Comparison of ENCODE assay signal across 25 cellular contexts in genomic region chr19:15829786-15830185, GRCh38. TPM values are rescaled to one million over a fixed set of nuclear protein-coding genes. Genes with fewer than 3 reads are reported as not detected.
A peak's percentile ranks its signal among the peaks of the same experiment; 100 is the strongest.
DNase-seq lines count a peak whose midpoint lies in the region; ATAC-seq, FAIRE-seq and TF ChIP-seq lines count a peak whose summit lies in the region.
"Had no signal": no experiment of that assay in that cellular context is flagged by ENCODE, and none has a peak within 500 bp of the region (broad histone marks: within the 10 kb centered on the region; RNA-seq: fewer than 3 reads in every experiment).

No MANE protein-coding gene starts in this region.

- no peak for FAIRE-seq in keratinocyte (lab: Jason Lieb, UNC)
- FAIRE-seq: A549, GM12891, GM18507 had no signal

- no peak for DNase-seq in CD8-positive, alpha-beta memory T cell
- DNase-seq in HCT116 (ENCODE audit: low read depth, low spot score) (no peak), keratinocyte (ENCODE audit: low read depth, low spot score) (no peak), mesendoderm (no peak)
- no peak for DNase-seq in stimulated activated effector memory CD8-positive, alpha-beta T cell treated with anti-CD3 and anti-CD28 coated beads, Interleukin-12 subunit alpha, Interleukin-12 subunit beta, amount 100 ng/mL, for 72 hours (ENCODE audit: low spot score in 2 of 2)
- no peak for DNase-seq in stimulated activated CD4-positive, alpha-beta T cell treated with anti-CD3 and anti-CD28 coated beads, Interleukin-4, amount 100 ng/mL, for 24 hours
- DNase-seq: 8988T; ACHN; C1 segment of cervical spinal cord; CD4-positive, alpha-beta memory T cell; DMS53; DMS79 treated with DMSO at 0.1 percent for 48 hours; GF-D8; H9; HFFc6 had no signal

- H3K9me3 Mint-ChIP-seq in CD8-positive, alpha-beta memory T cell, result no peaks in the 10 kb centered on the region
- no peaks in the 10 kb centered on the region for H3K9me3 Mint-ChIP-seq in activated T-helper 17 cell treated with anti-CD3 and anti-CD28 coated beads, Interleukin-2, amount 50 U/mL, for 72 hours
- no peaks in the 10 kb centered on the region for H3K9me3 Mint-ChIP-seq in stimulated activated effector memory CD8-positive, alpha-beta T cell treated with anti-CD3 and anti-CD28 coated beads, Interleukin-12 subunit alpha, Interleukin-12 subunit beta, amount 100 ng/mL, for 72 hours
- H3K9me3 Mint-ChIP-seq: CD4-positive, alpha-beta memory T cell; GM23338 had no signal

- H3K9me2 ChIP-seq in HCT116 (ENCODE audit: insufficient read depth), result no peaks in the 10 kb centered on the region

- H3K36me3 Mint-ChIP-seq in CD8-positive, alpha-beta memory T cell, result no peaks in the 10 kb centered on the region
- H3K36me3 Mint-ChIP-seq in activated T-helper 17 cell treated with anti-CD3 and anti-CD28 coated beads, Interleukin-2, amount 50 U/mL, for 72 hours (ENCODE audit: low read depth), result no peaks in the 10 kb centered on the region
- no peaks in the 10 kb centered on the region for H3K36me3 Mint-ChIP-seq in stimulated activated effector memory CD8-positive, alpha-beta T cell treated with anti-CD3 and anti-CD28 coated beads, Interleukin-12 subunit alpha, Interleukin-12 subunit beta, amount 100 ng/mL, for 72 hours
- H3K36me3 Mint-ChIP-seq: CD4-positive, alpha-beta memory T cell had no signal

- H3K79me1 ChIP-seq in mesendoderm (ENCODE audit: low read length), result no peaks in the 10 kb centered on the region

- no peak overlapping the region for H3K4me3 Mint-ChIP-seq in CD8-positive, alpha-beta memory T cell
- H3K4me3 Mint-ChIP-seq in activated T-helper 17 cell treated with anti-CD3 and anti-CD28 coated beads, Interleukin-2, amount 50 U/mL, for 72 hours, result no peak overlapping the region
- H3K4me3 Mint-ChIP-seq in stimulated activated effector memory CD8-positive, alpha-beta T cell treated with anti-CD3 and anti-CD28 coated beads, Interleukin-12 subunit alpha, Interleukin-12 subunit beta, amount 100 ng/mL, for 72 hours, result no peak overlapping the region
- H3K4me3 Mint-ChIP-seq: CD4-positive, alpha-beta memory T cell; GM23338; H9; HFFc6 had no signal

- peak overlapping the region in 2 of 8 donors; percentile 32 to 73 for H3K27ac Mint-ChIP-seq in CD8-positive, alpha-beta memory T cell
- peak overlapping the region; percentile 32 for H3K27ac Mint-ChIP-seq in activated T-helper 17 cell treated with anti-CD3 and anti-CD28 coated beads, Interleukin-2, amount 50 U/mL, for 72 hours
- H3K27ac Mint-ChIP-seq in stimulated activated effector memory CD8-positive, alpha-beta T cell treated with anti-CD3 and anti-CD28 coated beads, Interleukin-12 subunit alpha, Interleukin-12 subunit beta, amount 100 ng/mL, for 72 hours, result no peak overlapping the region
- H3K27ac Mint-ChIP-seq: GM23338, H9, HFFc6 had no signal

- CTCF ChIA-PET in CD8-positive, alpha-beta memory T cell (lab: Charles Lee), result interaction anchor here (1.3 kb wide), 1 partner anchor 12 kb away, joined by 5 read pairs; no protein-coding TSS in a partner anchor
- CTCF ChIA-PET in HCT116 (lab: Charles Lee), result interaction anchor here (1.2 kb wide), 1 partner anchor 12 kb away, joined by 3 read pairs; no protein-coding TSS in a partner anchor

- intact Hi-C loops in HCT116 (cut with micrococcal nuclease), result no loop called here

- TF ChIP-seq CTCF in HCT116 (IDR thresholded peaks at IDR 0.05 in 2 of 3, conservative IDR thresholded peaks at IDR 0.05 in 1 of 3; ENCODE audit: borderline replicate concordance in 1 of 3, insufficient read depth in 1 of 3, low read depth in 2 of 3, low read length in 2 of 3), result no peak
- no peak for TF ChIP-seq CTCF in keratinocyte (optimal IDR thresholded peaks at IDR 0.05 in 1 of 3, IDR thresholded peaks at IDR 0.05 in 1 of 3, conservative IDR thresholded peaks at IDR 0.05 in 1 of 3; ENCODE audit: extremely low read depth in 1 of 3, insufficient read depth in 2 of 3, low read length in 3 of 3)

- POLR2A ChIA-PET in CD8-positive, alpha-beta memory T cell (lab: Charles Lee), result no interaction called here
- POLR2A ChIA-PET in HCT116 (lab: Charles Lee), result interaction anchor here (1.4 to 1.6 kb wide), 2 partner anchors 10 to 14 kb away, joined by 4 to 5 read pairs; no protein-coding TSS in a partner anchor

- no peak for TF ChIP-seq POLR2A in HCT116 (IDR thresholded peaks at IDR 0.05; ENCODE audit: borderline replicate concordance, extremely low read depth, insufficient read depth, insufficient read length)

- dilution Hi-C loops in keratinocyte (cut with MboI; ENCODE audit: extremely low pct_ligation_motif_present, low sequenced_read_pairs), result no loop called here

- no peak overlapping the region for H3K23ac ChIP-seq in mesendoderm (ENCODE audit: low read length)

- no peak overlapping the region for H4K8ac ChIP-seq in mesendoderm (ENCODE audit: low read depth, low read length)

- H2AK5ac ChIP-seq in mesendoderm (ENCODE audit: low read length), result no peak overlapping the region

- H4K5ac ChIP-seq in mesendoderm (ENCODE audit: low read length), result no peak overlapping the region

- H2AFZ ChIP-seq in HCT116 (ENCODE audit: low read depth, low read length, poor library complexity, severe bottlenecking) (no peak overlapping the region), keratinocyte (ENCODE audit: control insufficient read depth, low read length) (no peak overlapping the region)
- H2AFZ ChIP-seq: GM23338 had no signal

- H2BK120ac ChIP-seq in mesendoderm (ENCODE audit: low read depth, low read length), result no peak overlapping the region

- TF ChIP-seq RAD21 in HCT116 (IDR thresholded peaks at IDR 0.05; ENCODE audit: low read depth), result no peak

- no peaks in the 10 kb centered on the region for H3K9me1 ChIP-seq in keratinocyte (ENCODE audit: control insufficient read depth, extremely low read depth, insufficient read depth, low read length)

- ATAC-seq in HCT116, result no peak
- ATAC-seq in activated T-helper 17 cell treated with anti-CD3 and anti-CD28 coated beads, Interleukin-2, amount 50 U/mL, for 72 hours (replicated peaks), result no peak
- ATAC-seq in stimulated activated effector memory CD8-positive, alpha-beta T cell treated with anti-CD3 and anti-CD28 coated beads, Interleukin-12 subunit alpha, Interleukin-12 subunit beta, amount 100 ng/mL, for 72 hours, result no peak
- ATAC-seq: A549, GM23338 had no signal

- no peak overlapping the region for H3K18ac ChIP-seq in mesendoderm (ENCODE audit: low read length)

- H3K4me1 Mint-ChIP-seq in CD8-positive, alpha-beta memory T cell, result peaks cover 0 to 3% (median 2%) of the 10 kb centered on the region in 3 donors
- no peaks in the 10 kb centered on the region for H3K4me1 Mint-ChIP-seq in activated T-helper 17 cell treated with anti-CD3 and anti-CD28 coated beads, Interleukin-2, amount 50 U/mL, for 72 hours
- no peaks in the 10 kb centered on the region for H3K4me1 Mint-ChIP-seq in stimulated activated effector memory CD8-positive, alpha-beta T cell treated with anti-CD3 and anti-CD28 coated beads, Interleukin-12 subunit alpha, Interleukin-12 subunit beta, amount 100 ng/mL, for 72 hours
- H3K4me1 Mint-ChIP-seq: GM23338, H9 had no signal

- H3K4me2 ChIP-seq in HCT116 (ENCODE audit: low read length) (peak overlapping the region; percentile 77), keratinocyte (ENCODE audit: control insufficient read depth, extremely low read depth, insufficient read depth, low read depth, low read length) (peak overlapping the region; percentile 19), mesendoderm (ENCODE audit: low read length) (no peak overlapping the region)
- H3K4me2 ChIP-seq: A549, GM23338 had no signal

- H4K20me1 ChIP-seq in HCT116 (ENCODE audit: insufficient read depth), result no peaks in the 10 kb centered on the region
- H4K20me1 ChIP-seq in keratinocyte (ENCODE audit: control insufficient read depth, extremely low read depth, insufficient read depth, low read length), result no peaks in the 10 kb centered on the region

- no peak overlapping the region for H3K4ac ChIP-seq in mesendoderm (ENCODE audit: low read depth, low read length)

- H3K27me3 Mint-ChIP-seq in CD8-positive, alpha-beta memory T cell, result no peaks in the 10 kb centered on the region
- no peaks in the 10 kb centered on the region for H3K27me3 Mint-ChIP-seq in activated T-helper 17 cell treated with anti-CD3 and anti-CD28 coated beads, Interleukin-2, amount 50 U/mL, for 72 hours
- H3K27me3 Mint-ChIP-seq: CD4-positive, alpha-beta memory T cell had no signal

- H3K36me3 ChIP-seq in CD8-positive, alpha-beta memory T cell (ENCODE audit: insufficient read depth, low read length), result no peaks in the 10 kb centered on the region
- H3K36me3 ChIP-seq in HCT116 (ENCODE audit: control insufficient read depth in 1 of 2, insufficient read depth in 2 of 2, low read length in 2 of 2), result peaks cover 0 to 42% of the 10 kb centered on the region in 2 experiments; a peak in 2 of 4 replicates
- no peaks in the 10 kb centered on the region for H3K36me3 ChIP-seq in keratinocyte (ENCODE audit: control insufficient read depth in 2 of 2, extremely low read depth in 1 of 2, insufficient read depth in 2 of 2, low read length in 2 of 2)
- no peaks in the 10 kb centered on the region for H3K36me3 ChIP-seq in mesendoderm (ENCODE audit: control insufficient read depth, insufficient read depth, low read length)

- H3K9ac ChIP-seq in HCT116 (ENCODE audit: low read length), result peak overlapping the region; percentile 97
- no peak overlapping the region for H3K9ac ChIP-seq in keratinocyte (ENCODE audit: control insufficient read depth, extremely low read depth, insufficient read depth, low read length)
- no peak overlapping the region for H3K9ac ChIP-seq in mesendoderm (ENCODE audit: low read length)

- no CpG with 5 or more reads among the region's 8 CpGs for WGBS in mesendoderm (ENCODE audit: extremely low coverage, insufficient coverage, low lambda C conversion rate)

- no peak overlapping the region for H2BK5ac ChIP-seq in mesendoderm (ENCODE audit: low read length)

- H3K4me3 ChIP-seq in CD8-positive, alpha-beta memory T cell (ENCODE audit: low read length), result no peak overlapping the region
- H3K4me3 ChIP-seq in HCT116 (replicated peaks in 1 of 2; ENCODE audit: low read depth in 1 of 2, low read length in 2 of 2) (peak overlapping the region; percentile 67 to 69), keratinocyte (ENCODE audit: control insufficient read depth in 2 of 3, extremely low read depth in 1 of 3, insufficient read depth in 2 of 3, low read depth in 1 of 3, low read length in 3 of 3) (no peak overlapping the region), mesendoderm (ENCODE audit: low read length) (no peak overlapping the region)
- H3K4me3 ChIP-seq: A549, GM23338 had no signal

- no peaks in the 10 kb centered on the region for H3K4me1 ChIP-seq in CD8-positive, alpha-beta memory T cell (ENCODE audit: insufficient read depth, low read length)
- H3K4me1 ChIP-seq in HCT116 (ENCODE audit: control insufficient read depth in 1 of 2, insufficient read depth in 2 of 2, low read length in 2 of 2) (peaks cover 83 to 100% of the 10 kb centered on the region in 2 experiments), keratinocyte (ENCODE audit: control insufficient read depth, extremely low read depth, insufficient read depth, low read length) (peaks cover 33% of the 10 kb centered on the region), mesendoderm (ENCODE audit: control insufficient read depth, low read depth, low read length) (no peaks in the 10 kb centered on the region)
- H3K4me1 ChIP-seq: A549 had no signal

- H3K27me3 ChIP-seq in CD8-positive, alpha-beta memory T cell (ENCODE audit: insufficient read depth, low read length, poor library complexity, severe bottlenecking), result no peaks in the 10 kb centered on the region
- H3K27me3 ChIP-seq in HCT116 (ENCODE audit: insufficient read depth, low read length) (no peaks in the 10 kb centered on the region), keratinocyte (ENCODE audit: control insufficient read depth, extremely low read depth, insufficient read depth, low read length) (no peaks in the 10 kb centered on the region), mesendoderm (ENCODE audit: insufficient read depth, low read length, poor library complexity) (no peaks in the 10 kb centered on the region)

- no peak overlapping the region for H3K56ac ChIP-seq in mesendoderm (ENCODE audit: low read length)

- peak overlapping the region; percentile 80 for H3K27ac ChIP-seq in CD8-positive, alpha-beta memory T cell (ENCODE audit: low read depth, low read length)
- H3K27ac ChIP-seq in HCT116 (ENCODE audit: low read depth, low read length) (peak overlapping the region; percentile 100), keratinocyte (ENCODE audit: control insufficient read depth, insufficient read depth, low read length) (no peak overlapping the region), mesendoderm (ENCODE audit: low read depth, low read length) (no peak overlapping the region)
- H3K27ac ChIP-seq: A549 had no signal

- BruUV-seq in HCT116 (replicated peaks; lab: Mats Ljungman, UMichigan), result no TSS peak

- H2BK15ac ChIP-seq in mesendoderm (replicated peaks; ENCODE audit: low read depth), result no peak overlapping the region

- no peaks in the 10 kb centered on the region for H3K9me3 ChIP-seq in CD8-positive, alpha-beta memory T cell (ENCODE audit: low read length)
- no peaks in the 10 kb centered on the region for H3K9me3 ChIP-seq in HCT116 (ENCODE audit: control insufficient read depth in 1 of 2, insufficient read depth in 1 of 2, low read depth in 1 of 2, low read length in 2 of 2)
- H3K9me3 ChIP-seq in keratinocyte (ENCODE audit: control insufficient read depth, low read depth, low read length), result no peaks in the 10 kb centered on the region
- H3K9me3 ChIP-seq: A549 had no signal

- H3K79me2 ChIP-seq in HCT116 (ENCODE audit: insufficient read depth, low read length) (peaks cover 67% of the 10 kb centered on the region), keratinocyte (ENCODE audit: control insufficient read depth, insufficient read depth, low read length) (no peaks in the 10 kb centered on the region), mesendoderm (ENCODE audit: control insufficient read depth, insufficient read depth, low read length) (no peaks in the 10 kb centered on the region)

- RAD21 ChIA-PET in HCT116 (lab: Charles Lee; ENCODE audit: low non-redundant PET in 1 of 2, low total read pairs in 2 of 2, uncharacterized antibody in 2 of 2, unreplicated experiment in 2 of 2), result no interaction called here

RNA-seq across cellular contexts. Expression of gene OR10H1, which starts 14.3 kb away (rescaled TPM):
- not detected for total RNA-seq in CD8-positive, alpha-beta memory T cell
- not detected for polyA plus RNA-seq in CD8-positive, alpha-beta memory T cell
- 0.17 TPM for total RNA-seq in HCT116 (2021; ENCODE audit: unreplicated experiment)
- 0.42 and 0.52 TPM in 2 replicates for polyA plus RNA-seq in HCT116 (2012)
- not detected for total RNA-seq in activated T-helper 17 cell treated with anti-CD3 and anti-CD28 coated beads, Interleukin-2, amount 50 U/mL, for 72 hours
- not detected in 3 replicates for polyA plus RNA-seq in keratinocyte
- 0.37 TPM for polyA plus RNA-seq in keratinocyte (2011; ENCODE audit: low read depth)
- polyA plus RNA-seq in keratinocyte (2011; cell fraction: cytosol; rRNA removed), result not detected in 2 replicates
- 0.05 TPM in 1 of 2 replicates, not detected in the other for polyA plus RNA-seq in keratinocyte (2011; cell fraction: nucleus; rRNA removed)
- polyA plus RNA-seq in keratinocyte (2012; ENCODE audit: low replicate concordance), result 0.13 TPM in 1 of 2 replicates, not detected in the other
- not detected in 3 replicates for polyA minus RNA-seq in keratinocyte
- polyA minus RNA-seq in keratinocyte (2011; cell fraction: cytosol; rRNA and poly(A)+ RNA removed), result not detected
- polyA minus RNA-seq in keratinocyte (2011; cell fraction: nucleus; rRNA and poly(A)+ RNA removed), result not detected in 2 replicates
- polyA plus RNA-seq in mesendoderm (2013, experiment 1 of 2), result not detected
- polyA plus RNA-seq in mesendoderm (2013, experiment 2 of 2), result not detected
- total RNA-seq: CD4-positive, alpha-beta memory T cell; Daoy; G401; GM23338; H4; H9; HFFc6 had no signal
- polyA plus RNA-seq: A549; BJ; CD4-positive, alpha-beta memory T cell; GM23338 had no signal

RNA-seq across cellular contexts. Expression of gene OR10H5, which starts 42.3 kb away (rescaled TPM):
- total RNA-seq in CD8-positive, alpha-beta memory T cell, result not detected
- not detected for polyA plus RNA-seq in CD8-positive, alpha-beta memory T cell
- not detected for total RNA-seq in HCT116 (2021; ENCODE audit: unreplicated experiment)
- polyA plus RNA-seq in HCT116 (2012), result not detected in 2 replicates
- not detected for total RNA-seq in activated T-helper 17 cell treated with anti-CD3 and anti-CD28 coated beads, Interleukin-2, amount 50 U/mL, for 72 hours
- polyA plus RNA-seq in keratinocyte, result not detected in 3 replicates
- polyA plus RNA-seq in keratinocyte (2011; ENCODE audit: low read depth), result not detected
- not detected in 2 replicates for polyA plus RNA-seq in keratinocyte (2011; cell fraction: cytosol; rRNA removed)
- polyA plus RNA-seq in keratinocyte (2011; cell fraction: nucleus; rRNA removed), result not detected in 2 replicates
- polyA plus RNA-seq in keratinocyte (2012; ENCODE audit: low replicate concordance), result not detected in 2 replicates
- not detected in 3 replicates for polyA minus RNA-seq in keratinocyte
- not detected for polyA minus RNA-seq in keratinocyte (2011; cell fraction: cytosol; rRNA and poly(A)+ RNA removed)
- not detected in 2 replicates for polyA minus RNA-seq in keratinocyte (2011; cell fraction: nucleus; rRNA and poly(A)+ RNA removed)
- polyA plus RNA-seq in mesendoderm (2013, experiment 1 of 2), result not detected
- polyA plus RNA-seq in mesendoderm (2013, experiment 2 of 2), result 0.03 TPM
- total RNA-seq: Calu3; CD4-positive, alpha-beta memory T cell; G401; GM23338; H4; H9; HFFc6 had no signal
- polyA plus RNA-seq: A549; BJ; CD4-positive, alpha-beta memory T cell; GM23338 had no signal

Comparison
In these comparisons a context has a peak if more than half of its experiments do, and no peak if none do; other contexts are left out.
1. H3K27ac ChIP-seq: peak in CD8-positive, alpha-beta memory T cell (single experiment) and HCT116 (single experiment); none in keratinocyte (single experiment) and mesendoderm (single experiment).
2. H3K4me3 ChIP-seq: peak in HCT116 (2 of 2); none in CD8-positive, alpha-beta memory T cell (single experiment), keratinocyte (0 of 3) and mesendoderm (single experiment).